Comparison of ENCODE assay signal across 1 cellular context in genomic region chr9:96447406-96447805, GRCh38.
TF ChIP-seq lines count a peak whose summit lies in the region.

No MANE protein-coding gene starts in this region.

TF ChIP-seq in IMR-90, 13 proteins besides CTCF, POLR2A, EP300 and RAD21:
- TF ChIP-seq NFE2L2 (IDR thresholded peaks at IDR 0.05; ENCODE audit: low read depth, low read length) (no peak), ELK1 (IDR thresholded peaks at IDR 0.05; ENCODE audit: borderline replicate concordance, low read depth, low read length) (no peak), FOS (IDR thresholded peaks at IDR 0.05; ENCODE audit: low read depth, low read length) (no peak), RFX5 (IDR thresholded peaks at IDR 0.05; ENCODE audit: low read depth, low read length) (no peak), BHLHE40 (IDR thresholded peaks at IDR 0.05; ENCODE audit: low read depth, low read length) (no peak), SMC3 (IDR thresholded peaks at IDR 0.05; ENCODE audit: low read depth, low read length) (no peak), RCOR1 (IDR thresholded peaks at IDR 0.05; ENCODE audit: insufficient replicate concordance, low read length) (no peak), MAFK (IDR thresholded peaks at IDR 0.05; ENCODE audit: low read depth, low read length) (no peak), USF2 (IDR thresholded peaks at IDR 0.05; ENCODE audit: low read depth, low read length) (no peak), MAZ (IDR thresholded peaks at IDR 0.05; ENCODE audit: borderline replicate concordance, low read depth, low read length) (no peak), CEBPB (IDR thresholded peaks at IDR 0.05; ENCODE audit: low read depth, low read length) (no peak), CHD1 (IDR thresholded peaks at IDR 0.05; ENCODE audit: low read depth, low read length) (no peak), MXI1 (IDR thresholded peaks at IDR 0.05; ENCODE audit: borderline replicate concordance, low read depth, low read length) (no peak)
TF ChIP-seq in IMR-90: peak in this region for 0.
